ENCODE assay signal across 8 cellular contexts in genomic region chr3:185976977-185977678, GRCh38. TPM values are rescaled to one million over a fixed set of nuclear protein-coding genes. Genes with fewer than 3 reads are reported as not detected.
DNase-seq lines count a peak whose midpoint lies in the region; ATAC-seq and TF ChIP-seq lines count a peak whose summit lies in the region.

No MANE protein-coding gene starts in this region.

- H3K9me3 ChIP-seq in T-helper 17 cell (ENCODE audit: control insufficient read depth, low read length, poor library complexity, severe bottlenecking) (no peaks in the 10 kb centered on the region), heart left ventricle (no peaks in the 10 kb centered on the region)

- H3K4me3 Mint-ChIP-seq in T-helper 17 cell = no peak overlapping the region

- ATAC-seq in T-helper 17 cell = peak; percentile 98
- ATAC-seq in heart left ventricle = peak in 3 of 4 donors; percentile 75 to 87 (median 79)

- intact Hi-C loops in heart left ventricle (cut with DNase I) = loop anchor here in 1 of 10 donors (2.0 kb wide), 1 partner anchor 300 kb away; no protein-coding TSS in a partner anchor

- H3K27ac Mint-ChIP-seq in T-helper 17 cell = no peak overlapping the region

- TF ChIP-seq POLR2A in heart left ventricle (IDR thresholded peaks at IDR 0.05) = no peak

- peaks cover 3% of the 10 kb centered on the region for H3K36me3 Mint-ChIP-seq in T-helper 17 cell (ENCODE audit: low read depth)

- no peak overlapping the region for H3K4me3 ChIP-seq in GM12864 (ENCODE audit: low read depth, low read length)
- no peak overlapping the region for H3K4me3 ChIP-seq in HFF-Myc (replicated peaks; ENCODE audit: low read depth, low read length)
- no peak overlapping the region for H3K4me3 ChIP-seq in heart left ventricle

- peaks cover 0 to 6% (median 0%) of the 10 kb centered on the region in 12 donors for H3K4me1 ChIP-seq in heart left ventricle

- DNase-seq in GM12864 (ENCODE audit: low read depth) = peak; percentile 41
- DNase-seq in HFF-Myc (ENCODE audit: extremely low read depth, low read depth) = no peak
- DNase-seq in NCI-H1092 treated with DMSO at 0.1 percent for 48 hours (lab: John Stamatoyannopoulos, UW) = peak; percentile 39
- DNase-seq in T-helper 17 cell = peak; percentile 54 to 77 (median 63)
- peak; percentile 72 for DNase-seq in activated naive CD8-positive, alpha-beta T cell treated with anti-CD3 and anti-CD28 coated beads, Interleukin-2, amount 50 U/mL, for 16 hours (ENCODE audit: low read depth, low spot score)
- peak; percentile 68 to 87 (median 69) for DNase-seq in heart left ventricle
- DNase-seq in renal cortical epithelial cell (ENCODE audit: low read depth) = peak; percentile 43
- no peak for DNase-seq in OCI-M2 (lab: John Stamatoyannopoulos, UW; ENCODE audit: unreplicated experiment)

- TF ChIP-seq CTCF in GM12864 (IDR thresholded peaks at IDR 0.05; ENCODE audit: low read depth, low read length, missing control alignments) (peak; percentile 95), HFF-Myc (IDR thresholded peaks at IDR 0.05; ENCODE audit: low read depth, low read length, missing control alignments) (peak; percentile 97), heart left ventricle (IDR thresholded peaks at IDR 0.05) (peak; percentile 77 to 93 (median 87))

- WGBS in heart left ventricle, 4 donors = 40 to 43% (median 42%) methylated on average over 6 of the region's 6 CpGs

- peaks cover 12% of the 10 kb centered on the region for H3K4me1 Mint-ChIP-seq in T-helper 17 cell

- no peaks in the 10 kb centered on the region for H3K27me3 ChIP-seq in heart left ventricle

- H3K27ac ChIP-seq in heart left ventricle = no peak overlapping the region

- peaks cover 0 to 2% (median 0%) of the 10 kb centered on the region in 9 donors for H3K36me3 ChIP-seq in heart left ventricle

- H3K27me3 Mint-ChIP-seq in T-helper 17 cell = peaks cover 26% of the 10 kb centered on the region

RNA-seq across cellular contexts. Expression of gene TRA2B, which starts 39.3 kb away (rescaled TPM):
- total RNA-seq in T-helper 17 cell (100 to 1,000 TPM; 542 to 637 TPM), heart left ventricle (10 to 100 TPM; 40.4 to 66.0 (median 46.1) TPM), renal cortical epithelial cell (170 and 204 TPM in 2 replicates)
- 10 to 100 TPM; 28.5 to 58.1 TPM for polyA plus RNA-seq in heart left ventricle

Comparison
In these comparisons a context has a peak if more than half of its experiments do, and no peak if none do; other contexts are left out.
1. DNase-seq: peak in GM12864 (single experiment), NCI-H1092 treated with DMSO at 0.1 percent for 48 hours (single experiment), T-helper 17 cell (3 of 3), activated naive CD8-positive, alpha-beta T cell treated with anti-CD3 and anti-CD28 coated beads, Interleukin-2, amount 50 U/mL, for 16 hours (single experiment), heart left ventricle (5 of 5) and renal cortical epithelial cell (single experiment); none in HFF-Myc (single experiment) and OCI-M2 (single experiment).
2. Peak in every context shown above with its lines, with median percentiles within 50 percentile points of each other: CTCF ChIP-seq.